ENCODE assay signal across 32 cellular contexts in genomic region chr6:20341564-20341963, GRCh38.
"Had no signal": no experiment of that assay in that cellular context is flagged by ENCODE, and none has a peak within 500 bp of the region (broad histone marks: within the 10 kb centered on the region; RNA-seq: fewer than 3 reads in every experiment).

No MANE protein-coding gene starts in this region.

- H3K36me3 ChIP-seq: ascending aorta, heart left ventricle, WERI-Rb-1 had no signal

- DNase-seq: activated B cell treated with CpG ODN at 0.5 μM for 24 hours; activated CD4-positive, alpha-beta T cell treated with anti-CD3 and anti-CD28 coated beads for 48 hours; activated CD4-positive, alpha-beta T cell treated with anti-CD3 and anti-CD28 coated beads, Interleukin-2, amount 50 U/mL, for 1 hour; activated CD4-positive, alpha-beta T cell treated with anti-CD3 and anti-CD28 coated beads, Interleukin-2, amount 50 U/mL, for 48 hours; activated CD8-positive, alpha-beta memory T cell treated with anti-CD3 and anti-CD28 coated beads for 24 hours; activated CD8-positive, alpha-beta T cell treated with anti-CD3 and anti-CD28 coated beads for 36 hours; activated effector memory CD4-positive, alpha-beta T cell treated with Interleukin-2 at 50 U/mL for 16 hours; activated gamma-delta T cell treated with Interleukin-2 at 50 U/mL for 16 hours; activated naive CD4-positive, alpha-beta T cell treated with anti-CD3 and anti-CD28 coated beads, Interleukin-2, amount 50 U/mL, for 16 hours; activated naive CD4-positive, alpha-beta T cell treated with Interleukin-2 at 50 U/mL for 16 hours; activated T-cell treated with anti-CD3 and anti-CD28 coated beads, Interleukin-2, amount 50 U/mL, for 4 hours; amygdala; dorsolateral prefrontal cortex; effector memory CD4-positive, alpha-beta T cell; endodermal cell; foreskin fibroblast; glutamatergic neuron; heart left ventricle; T-helper 1 cell; T-helper 17 cell; T1000; WERI-Rb-1 had no signal

- H3K4me1 ChIP-seq: ascending aorta, heart left ventricle had no signal

- H3K9me3 Mint-ChIP-seq: activated B cell treated with CpG ODN at 0.5 μM for 24 hours; activated CD8-positive, alpha-beta T cell treated with anti-CD3 and anti-CD28 coated beads for 36 hours; activated T-cell treated with anti-CD3 and anti-CD28 coated beads, Interleukin-2, amount 50 U/mL, for 4 hours; activated T-helper 17 cell treated with anti-CD3 and anti-CD28 coated beads, Interleukin-2, amount 50 U/mL, for 72 hours; central memory CD8-positive, alpha-beta T cell; endodermal cell had no signal

- H3K27me3 ChIP-seq: ascending aorta, heart left ventricle had no signal

- H3K9me3 ChIP-seq: ascending aorta, heart left ventricle had no signal

- ATAC-seq: activated CD4-positive, CD25-positive, alpha-beta regulatory T cell treated with anti-CD3 and anti-CD28 coated beads, Interleukin-2, amount 50 U/mL, for 24 hours; activated CD8-positive, alpha-beta T cell treated with anti-CD3 and anti-CD28 coated beads for 36 hours; activated T-cell treated with anti-CD3 and anti-CD28 coated beads, Interleukin-2, amount 50 U/mL, for 4 hours; activated T-helper 17 cell treated with anti-CD3 and anti-CD28 coated beads, Interleukin-2, amount 50 U/mL, for 72 hours; esophagus mucosa; heart left ventricle; T-helper 17 cell had no signal

- H3K27ac Mint-ChIP-seq: activated B cell treated with CpG ODN at 0.5 μM for 24 hours; activated CD8-positive, alpha-beta T cell treated with anti-CD3 and anti-CD28 coated beads for 36 hours; activated naive CD8-positive, alpha-beta T cell; activated T-helper 17 cell treated with anti-CD3 and anti-CD28 coated beads, Interleukin-2, amount 50 U/mL, for 72 hours; dendritic cell treated with granulocyte-macrophage colony-stimulating factor and Interleukin-4, amounts not matched to agents 40 ng/mL and 50 ng/mL, for 4 days; endodermal cell; T-helper 17 cell; T-helper 2 cell treated with Interferon-gamma antibody and Interleukin-4, amounts not matched to agents 5 μg/mL and 100 μg/mL, for 36 hours had no signal

- H3K36me3 Mint-ChIP-seq: activated naive CD8-positive, alpha-beta T cell; brain had no signal

- H3K27ac ChIP-seq: ascending aorta, coronary artery, dorsolateral prefrontal cortex, heart left ventricle, WERI-Rb-1 had no signal

- H3K27me3 Mint-ChIP-seq: activated B cell treated with CpG ODN at 0.5 μM for 24 hours; activated CD8-positive, alpha-beta T cell treated with anti-CD3 and anti-CD28 coated beads for 36 hours; activated naive CD8-positive, alpha-beta T cell; activated T-helper 17 cell treated with anti-CD3 and anti-CD28 coated beads, Interleukin-2, amount 50 U/mL, for 72 hours; central memory CD8-positive, alpha-beta T cell; dendritic cell treated with granulocyte-macrophage colony-stimulating factor and Interleukin-4, amounts not matched to agents 40 ng/mL and 50 ng/mL, for 4 days; T-helper 17 cell had no signal

- H3K4me3 Mint-ChIP-seq: activated B cell treated with CpG ODN at 0.5 μM for 24 hours; activated CD8-positive, alpha-beta T cell treated with anti-CD3 and anti-CD28 coated beads for 36 hours; activated naive CD8-positive, alpha-beta T cell; activated T-cell treated with anti-CD3 and anti-CD28 coated beads, Interleukin-2, amount 50 U/mL, for 4 hours; activated T-helper 17 cell treated with anti-CD3 and anti-CD28 coated beads, Interleukin-2, amount 50 U/mL, for 72 hours; brain; central memory CD8-positive, alpha-beta T cell; dendritic cell treated with granulocyte-macrophage colony-stimulating factor and Interleukin-4, amounts not matched to agents 40 ng/mL and 50 ng/mL, for 4 days; endodermal cell; T-helper 17 cell; T-helper 2 cell treated with Interferon-gamma antibody and Interleukin-4, amounts not matched to agents 5 μg/mL and 100 μg/mL, for 36 hours had no signal

- H3K4me1 Mint-ChIP-seq: activated B cell treated with CpG ODN at 0.5 μM for 24 hours; activated T-helper 17 cell treated with anti-CD3 and anti-CD28 coated beads, Interleukin-2, amount 50 U/mL, for 72 hours had no signal

- H3K4me3 ChIP-seq: ascending aorta, coronary artery, dorsolateral prefrontal cortex, heart left ventricle had no signal
